2 cellular contexts compared by ENCODE assay signal in genomic region chr12:42130670-42131402, GRCh38.
TF ChIP-seq lines count a peak whose summit lies in the region.

No MANE protein-coding gene starts in this region.

TF ChIP-seq in Ishikawa, 13 proteins besides CTCF, POLR2A, EP300 and RAD21 (continued from another document):
- TF ChIP-seq TAF1 (IDR thresholded peaks at IDR 0.05; ENCODE audit: low read depth) (no peak), TCF12 (IDR thresholded peaks at IDR 0.05; ENCODE audit: low read depth) (no peak), CEBPB (IDR thresholded peaks at IDR 0.05) (peak; percentile 85), CREB1 (IDR thresholded peaks at IDR 0.05; ENCODE audit: low read depth) (no peak)

TF ChIP-seq in GM23338, 12 proteins besides CTCF, POLR2A, EP300 and RAD21 (continued from another document):
- TF ChIP-seq STAT1 (IDR thresholded peaks at IDR 0.05; ENCODE audit: unreplicated experiment) = no peak
